Comparison of ENCODE assay signal across 23 cellular contexts in genomic region chr11:25859776-25860175, GRCh38.
"Had no signal": no experiment of that assay in that cellular context is flagged by ENCODE, and none has a peak within 500 bp of the region (broad histone marks: within the 10 kb centered on the region; RNA-seq: fewer than 3 reads in every experiment).

No MANE protein-coding gene starts in this region.

- FAIRE-seq: endothelial cell of umbilical vein, frontal cortex, kidney had no signal

- H3K27me3 ChIP-seq: dorsolateral prefrontal cortex, esophagus muscularis mucosa, foreskin keratinocyte, gastroesophageal sphincter, heart left ventricle, hepatocyte, left lung had no signal

- H3K4me3 ChIP-seq: coronary artery, dorsolateral prefrontal cortex, esophagus muscularis mucosa, gastroesophageal sphincter, heart left ventricle, hepatocyte, left lung, lower lobe of right lung had no signal

- ATAC-seq: foreskin keratinocyte, gastroesophageal sphincter, heart left ventricle, left lung, left ventricle myocardium superior, lower lobe of right lung had no signal

- H3K27ac ChIP-seq: coronary artery, dorsolateral prefrontal cortex, esophagus muscularis mucosa, foreskin keratinocyte, gastroesophageal sphincter, heart left ventricle, hepatocyte, left lung, lower lobe of right lung had no signal

- H2AFZ ChIP-seq: hepatocyte had no signal

- H3K9me3 ChIP-seq: gastroesophageal sphincter, heart left ventricle, left lung, lower lobe of right lung had no signal

- H3K36me3 ChIP-seq: esophagus muscularis mucosa, gastroesophageal sphincter, heart left ventricle, left lung, lower lobe of right lung had no signal

- DNase-seq: cerebellar nuclear complex; dermis blood vessel endothelial cell; dorsolateral prefrontal cortex; effector CD4-positive, alpha-beta T cell; effector memory CD4-positive, alpha-beta T cell; foreskin keratinocyte; heart left ventricle; hypothalamus; immature natural killer cell; islet precursor cell; kidney; kidney glomerular epithelial cell; left lung; left ventricle myocardium superior; lower lobe of right lung; mesendoderm; midbrain had no signal

- H3K4me2 ChIP-seq: hepatocyte had no signal

- H3K4me1 ChIP-seq: foreskin keratinocyte, gastroesophageal sphincter, left lung, lower lobe of right lung had no signal
